ENCODE assay signal across 10 cellular contexts in the genomic region with DNA sequence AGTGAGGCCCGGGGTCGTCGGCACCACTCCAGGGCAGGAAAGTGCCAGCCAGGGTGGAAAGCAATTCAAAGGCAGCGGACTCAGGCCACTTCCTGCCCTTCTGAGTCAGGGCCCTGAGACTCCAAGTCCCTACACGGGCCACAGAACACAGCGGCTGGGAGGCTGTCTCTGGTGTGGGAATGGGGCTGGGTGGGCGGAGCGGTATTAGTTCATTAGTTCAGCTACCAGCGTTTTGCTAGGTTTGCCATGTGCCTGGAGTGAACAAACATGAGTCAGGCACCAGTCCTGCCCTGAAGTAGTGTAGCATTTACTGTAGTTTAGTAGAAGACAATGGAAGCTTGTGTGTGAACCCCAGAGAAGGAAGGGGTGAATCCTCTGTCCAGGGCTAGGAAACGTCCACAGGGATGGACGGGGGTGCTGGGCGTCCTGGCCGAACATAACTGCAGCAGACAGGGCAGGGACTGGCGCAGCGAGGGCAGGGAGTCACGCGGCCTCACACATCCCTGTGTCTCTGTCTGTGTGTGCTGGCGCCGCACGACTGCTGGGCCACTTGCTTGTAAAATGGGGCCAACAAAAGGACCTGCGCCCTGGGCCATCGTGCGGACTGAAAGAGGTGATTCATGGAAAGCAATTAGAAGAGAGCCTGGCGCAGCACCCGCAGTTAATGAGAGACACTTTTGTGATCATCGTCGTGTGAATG.
A peak's percentile ranks its signal among the peaks of the same experiment; 100 is the strongest.
DNase-seq lines count a peak whose midpoint lies in the region; ATAC-seq, FAIRE-seq and TF ChIP-seq lines count a peak whose summit lies in the region.
"Had no signal": no experiment of that assay in that cellular context is flagged by ENCODE, and none has a peak within 500 bp of the region (broad histone marks: within the 10 kb centered on the region; RNA-seq: fewer than 3 reads in every experiment).

No MANE protein-coding gene starts in this region.

- peak; percentile 7 for FAIRE-seq in bronchial epithelial cell (lab: Jason Lieb, UNC)

- H3K9me3 Mint-ChIP-seq in nephron progenitor cell: no peaks in the 10 kb centered on the region
- no peaks in the 10 kb centered on the region for H3K9me3 Mint-ChIP-seq in activated T-helper 17 cell treated with anti-CD3 and anti-CD28 coated beads, Interleukin-2, amount 50 U/mL, for 72 hours
- H3K9me3 Mint-ChIP-seq: activated CD4-positive, alpha-beta memory T cell treated with anti-CD3 and anti-CD28 coated beads for 36 hours; natural killer cell treated with Interleukin-12 subunit alpha and Interleukin-12 subunit beta and Interleukin-15 and Interleukin-18, amount 100 ng/mL, for 72 hours had no signal

- H3K4me1 Mint-ChIP-seq in nephron progenitor cell: peaks cover 52% of the 10 kb centered on the region
- peaks cover 10% of the 10 kb centered on the region for H3K4me1 Mint-ChIP-seq in activated T-helper 17 cell treated with anti-CD3 and anti-CD28 coated beads, Interleukin-2, amount 50 U/mL, for 72 hours

- H3K36me3 Mint-ChIP-seq in nephron progenitor cell (ENCODE audit: low read depth): no peaks in the 10 kb centered on the region
- H3K36me3 Mint-ChIP-seq in activated T-helper 17 cell treated with anti-CD3 and anti-CD28 coated beads, Interleukin-2, amount 50 U/mL, for 72 hours (ENCODE audit: low read depth): no peaks in the 10 kb centered on the region
- H3K36me3 Mint-ChIP-seq: activated CD4-positive, alpha-beta memory T cell treated with anti-CD3 and anti-CD28 coated beads for 36 hours; natural killer cell treated with Interleukin-12 subunit alpha and Interleukin-12 subunit beta and Interleukin-15 and Interleukin-18, amount 100 ng/mL, for 72 hours had no signal

- no peaks in the 10 kb centered on the region for H3K27me3 ChIP-seq in bronchial epithelial cell (ENCODE audit: control insufficient read depth, insufficient read depth, low read length)

- no peak overlapping the region for H3K4me3 Mint-ChIP-seq in nephron progenitor cell
- no peak overlapping the region for H3K4me3 Mint-ChIP-seq in activated T-helper 17 cell treated with anti-CD3 and anti-CD28 coated beads, Interleukin-2, amount 50 U/mL, for 72 hours
- H3K4me3 Mint-ChIP-seq: activated CD4-positive, alpha-beta memory T cell treated with anti-CD3 and anti-CD28 coated beads for 36 hours; natural killer cell treated with Interleukin-12 subunit alpha and Interleukin-12 subunit beta and Interleukin-15 and Interleukin-18, amount 100 ng/mL, for 72 hours had no signal

- DNase-seq in DMS53 (lab: John Stamatoyannopoulos, UW) (peak; percentile 100), NCI-H146 treated with DMSO at 0.1 percent for 48 hours (lab: John Stamatoyannopoulos, UW; ENCODE audit: unreplicated experiment) (peak; percentile 98), bronchial epithelial cell (ENCODE audit: low read depth) (peak; percentile 94), nephron progenitor cell (peak; percentile 47), NCI-H1105 (lab: John Stamatoyannopoulos, UW) (no peak), Right ventricle myocardium inferior (ENCODE audit: missing footprints) (no peak), NCI-H2227 treated with DMSO at 0.1 percent for 48 hours (lab: John Stamatoyannopoulos, UW) (no peak)
- DNase-seq: activated CD4-positive, alpha-beta memory T cell treated with anti-CD3 and anti-CD28 coated beads for 36 hours had no signal

- no peak for ATAC-seq in Right ventricle myocardium inferior
- no peak for ATAC-seq in activated T-helper 17 cell treated with anti-CD3 and anti-CD28 coated beads, Interleukin-2, amount 50 U/mL, for 72 hours (replicated peaks)
- ATAC-seq: natural killer cell treated with Interleukin-12 subunit alpha and Interleukin-12 subunit beta and Interleukin-15 and Interleukin-18, amount 100 ng/mL, for 72 hours had no signal

- no peak for TF ChIP-seq CTCF in bronchial epithelial cell (IDR thresholded peaks at IDR 0.05; ENCODE audit: insufficient read depth, low read length, severe bottlenecking)
- no peak for TF ChIP-seq CTCF in nephron progenitor cell (IDR thresholded peaks at IDR 0.05)

- no peaks in the 10 kb centered on the region for H3K36me3 ChIP-seq in bronchial epithelial cell (ENCODE audit: control insufficient read depth, insufficient read depth, low read length)

- H3K27me3 Mint-ChIP-seq in nephron progenitor cell (ENCODE audit: low read depth, poor library complexity): peaks cover 32% of the 10 kb centered on the region
- peaks cover 14% of the 10 kb centered on the region for H3K27me3 Mint-ChIP-seq in activated T-helper 17 cell treated with anti-CD3 and anti-CD28 coated beads, Interleukin-2, amount 50 U/mL, for 72 hours

- no peak overlapping the region for H3K4me3 ChIP-seq in bronchial epithelial cell (ENCODE audit: low read depth, low read length)

- intact Hi-C loops in Right ventricle myocardium inferior (cut with DNase I): loop anchor here (10.0 kb wide), 1 partner anchor 370 kb away; no protein-coding TSS in a partner anchor

- peak overlapping the region; percentile 63 for H3K27ac Mint-ChIP-seq in nephron progenitor cell
- H3K27ac Mint-ChIP-seq in activated T-helper 17 cell treated with anti-CD3 and anti-CD28 coated beads, Interleukin-2, amount 50 U/mL, for 72 hours: no peak overlapping the region
- H3K27ac Mint-ChIP-seq: activated CD4-positive, alpha-beta memory T cell treated with anti-CD3 and anti-CD28 coated beads for 36 hours; natural killer cell treated with Interleukin-12 subunit alpha and Interleukin-12 subunit beta and Interleukin-15 and Interleukin-18, amount 100 ng/mL, for 72 hours had no signal

Comparison
In these comparisons a context has a peak if more than half of its experiments do, and no peak if none do; other contexts are left out.
1. DNase-seq: peak in DMS53 (single experiment), NCI-H146 treated with DMSO at 0.1 percent for 48 hours (single experiment), bronchial epithelial cell (single experiment) and nephron progenitor cell (single experiment); none in NCI-H1105 (single experiment), Right ventricle myocardium inferior (single experiment) and NCI-H2227 treated with DMSO at 0.1 percent for 48 hours (single experiment).